ENCODE assay signal across 15 cellular contexts in the genomic region with DNA sequence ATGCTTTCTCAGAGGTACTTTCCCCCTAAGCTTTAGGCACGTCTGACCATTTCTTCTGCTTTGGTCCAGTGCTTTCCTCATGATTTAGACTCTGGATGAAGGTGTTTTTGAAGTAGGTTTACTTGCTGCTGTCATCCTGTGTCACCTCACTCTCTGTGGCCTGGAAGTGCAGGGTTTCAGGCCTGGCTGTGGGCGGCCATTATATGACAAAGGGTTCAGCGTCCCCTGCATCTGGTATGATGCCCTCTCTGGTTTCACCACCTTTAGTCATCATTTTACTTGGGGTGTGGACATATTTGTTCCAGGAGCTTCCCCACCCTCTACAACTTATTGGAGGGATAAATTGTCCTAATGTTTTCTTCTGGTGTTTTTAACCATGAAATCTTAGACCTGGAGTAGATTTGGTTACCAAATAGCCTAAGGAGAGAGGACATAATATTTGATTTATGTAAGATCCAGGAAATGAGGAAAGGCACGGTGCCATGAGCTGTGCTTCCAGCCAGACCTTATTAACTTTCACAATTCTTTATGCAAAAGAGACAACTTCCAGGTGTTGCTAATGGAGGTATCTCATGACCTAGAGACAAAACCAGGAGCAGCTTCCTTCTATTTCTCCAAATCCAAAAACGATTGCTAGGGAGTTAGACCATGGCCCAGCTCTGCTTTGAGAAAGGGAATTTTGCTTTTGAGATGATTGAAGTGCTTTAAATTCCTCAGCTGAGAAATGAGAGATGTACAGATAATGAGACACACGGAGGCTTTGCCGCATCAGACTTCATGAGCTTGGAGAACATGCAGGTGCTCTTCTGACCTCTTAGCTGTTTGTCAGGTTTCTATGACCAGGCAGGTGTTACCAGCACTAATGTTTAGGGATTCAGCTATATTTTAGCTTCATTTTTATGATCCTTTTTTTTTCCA. TPM values are rescaled to one million over a fixed set of nuclear protein-coding genes. Genes with fewer than 3 reads are reported as not detected.
A peak's percentile ranks its signal among the peaks of the same experiment; 100 is the strongest.
DNase-seq lines count a peak whose midpoint lies in the region; ATAC-seq, FAIRE-seq and TF ChIP-seq lines count a peak whose summit lies in the region.
"Had no signal": no experiment of that assay in that cellular context is flagged by ENCODE, and none has a peak within 500 bp of the region (broad histone marks: within the 10 kb centered on the region; RNA-seq: fewer than 3 reads in every experiment).

No MANE protein-coding gene starts in this region.

- peak overlapping the region; percentile 42 for H3K27ac Mint-ChIP-seq in MCF 10A (ENCODE audit: low read depth, unreplicated experiment)
- peak overlapping the region; percentile 76 for H3K27ac Mint-ChIP-seq in astrocyte (ENCODE audit: unreplicated experiment)

- BruUV-seq in MCF 10A (replicated peaks; lab: Mats Ljungman, UMichigan) (no TSS peak), mammary epithelial cell (replicated peaks; lab: Mats Ljungman, UMichigan) (no TSS peak)

- no peak for ATAC-seq in GM19035 (IDR thresholded peaks at IDR 0.05; ENCODE audit: unreplicated experiment)

- no peaks in the 10 kb centered on the region for H3K9me3 ChIP-seq in mammary epithelial cell (replicated peaks; ENCODE audit: insufficient read depth, low read length)
- no peaks in the 10 kb centered on the region for H3K9me3 ChIP-seq in astrocyte (ENCODE audit: insufficient read depth, low read depth, low read length)
- H3K9me3 ChIP-seq in kidney (ENCODE audit: control insufficient read depth in 1 of 2, low read length in 2 of 2): no peaks in the 10 kb centered on the region
- no peaks in the 10 kb centered on the region for H3K9me3 ChIP-seq in testis

- WGBS in mammary epithelial cell (ENCODE audit: low coverage, missing lambda C conversion rate): 44% methylated on average over 7 of the region's 7 CpGs
- WGBS in testis, 2 donors: 68 to 69% methylated on average over 7 of the region's 7 CpGs

- peaks cover 15% of the 10 kb centered on the region for H3K79me2 ChIP-seq in mammary epithelial cell (ENCODE audit: insufficient read depth, low read length)
- peaks cover 28% of the 10 kb centered on the region for H3K79me2 ChIP-seq in astrocyte (ENCODE audit: insufficient read depth, low read length)

- H3K27me3 Mint-ChIP-seq in MCF 10A (ENCODE audit: insufficient read depth, unreplicated experiment) (no peaks in the 10 kb centered on the region), astrocyte (ENCODE audit: low read depth, unreplicated experiment) (no peaks in the 10 kb centered on the region)
- H3K27me3 Mint-ChIP-seq: naive B cell had no signal

- intact Hi-C loops in MCF 10A (cut with micrococcal nuclease): no loop called here
- intact Hi-C loops in mammary epithelial cell (cut with micrococcal nuclease): no loop called here
- intact Hi-C loops in kidney (cut with DNase I): no loop called here
- intact Hi-C loops in testis (cut with DNase I; ENCODE audit: low total_unique reads): no loop called here

- CTCF ChIA-PET in MCF 10A (lab: Yijun Ruan, JAX): interaction anchor here (1.7 to 6.9 kb wide), 2 partner anchors 11 to 137 kb away, joined by 4 to 71 read pairs; no protein-coding TSS in a partner anchor
- CTCF ChIA-PET in mammary epithelial cell (lab: Charles Lee; ENCODE audit: low non-redundant PET): no interaction called here

- H3K4me1 Mint-ChIP-seq in MCF 10A (ENCODE audit: insufficient read depth, unreplicated experiment): peaks cover 25% of the 10 kb centered on the region
- H3K4me1 Mint-ChIP-seq in astrocyte (ENCODE audit: low read depth, unreplicated experiment): peaks cover 48% of the 10 kb centered on the region

- H3K36me3 Mint-ChIP-seq in MCF 10A (ENCODE audit: insufficient read depth, unreplicated experiment) (peaks cover 27% of the 10 kb centered on the region), astrocyte (ENCODE audit: low read depth, unreplicated experiment) (peaks cover 17% of the 10 kb centered on the region)

- no peak overlapping the region for H3K4me3 ChIP-seq in mammary epithelial cell (replicated peaks in 1 of 3; ENCODE audit: insufficient read depth in 1 of 3, low read depth in 2 of 3, low read length in 3 of 3)
- no peak overlapping the region for H3K4me3 ChIP-seq in astrocyte (ENCODE audit: insufficient read depth, low read depth, low read length)
- no peak overlapping the region for H3K4me3 ChIP-seq in kidney (ENCODE audit: low read length in 2 of 2)
- H3K4me3 ChIP-seq in testis: no peak overlapping the region
- H3K4me3 ChIP-seq: GM23248 had no signal

- in situ Hi-C loops in mammary epithelial cell (cut with MboI; ENCODE audit: low sequenced_read_pairs in 2 of 2): no loop called here

- no peaks in the 10 kb centered on the region for H3K27me3 ChIP-seq in mammary epithelial cell (ENCODE audit: insufficient read depth, low read length)
- no peaks in the 10 kb centered on the region for H3K27me3 ChIP-seq in astrocyte (ENCODE audit: insufficient read depth, low read length)
- no peaks in the 10 kb centered on the region for H3K27me3 ChIP-seq in testis

- H3K4me1 ChIP-seq in mammary epithelial cell (ENCODE audit: insufficient read depth, low read length): peaks cover 16% of the 10 kb centered on the region
- peaks cover 5% of the 10 kb centered on the region for H3K4me1 ChIP-seq in astrocyte (ENCODE audit: insufficient read depth, low read length)
- peaks cover 26 to 32% of the 10 kb centered on the region in 2 donors for H3K4me1 ChIP-seq in kidney (ENCODE audit: control insufficient read depth in 1 of 2, insufficient read depth in 1 of 2, low read depth in 1 of 2, low read length in 2 of 2)
- H3K4me1 ChIP-seq in testis: peaks cover 60% of the 10 kb centered on the region

- H3K9me3 Mint-ChIP-seq in MCF 10A (ENCODE audit: unreplicated experiment): no peaks in the 10 kb centered on the region
- H3K9me3 Mint-ChIP-seq in astrocyte (ENCODE audit: unreplicated experiment): no peaks in the 10 kb centered on the region

- no peak overlapping the region for H3K4me2 ChIP-seq in mammary epithelial cell (ENCODE audit: insufficient read depth, low read depth, low read length)
- no peak overlapping the region for H3K4me2 ChIP-seq in astrocyte (ENCODE audit: low read length)

- POLR2A ChIA-PET in MCF 10A (lab: Yijun Ruan, JAX): interaction anchor here (0.5 to 5.7 kb wide), 10 partner anchors 11 to 584 kb away, joined by 3 to 42 read pairs (median 5); partner anchors contain the start of gene WBP1L

- H3K9ac ChIP-seq in mammary epithelial cell (ENCODE audit: insufficient read depth, low read length) (no peak overlapping the region), astrocyte (ENCODE audit: low read length) (no peak overlapping the region), kidney (ENCODE audit: low read length in 2 of 2) (no peak overlapping the region)
- H3K9ac ChIP-seq: GM23248 had no signal

- DNase-seq in MCF 10A (ENCODE audit: unreplicated experiment): peak; percentile 43
- no peak for DNase-seq in mammary epithelial cell
- no peak for DNase-seq in astrocyte (ENCODE audit: low read depth)
- DNase-seq in kidney: no peak
- no peak for DNase-seq in testis
- no peak for DNase-seq in putamen (ENCODE audit: low spot score)
- no peak for DNase-seq in NCI-H1105 treated with DMSO at 0.1 percent for 48 hours (lab: John Stamatoyannopoulos, UW)
- DNase-seq: activated CD8-positive, alpha-beta memory T cell treated with anti-CD3 and anti-CD28 coated beads, Interleukin-2, amount 50 U/mL, for 48 hours; GM23248; naive B cell; NCI-H1694; NCI-H526 treated with DMSO at 0.1 percent for 48 hours; SHP77 had no signal

- no peak for TF ChIP-seq POLR2A in testis (IDR thresholded peaks at IDR 0.05)

- H3K4me3 Mint-ChIP-seq in MCF 10A (ENCODE audit: unreplicated experiment): no peak overlapping the region
- peak overlapping the region; percentile 52 for H3K4me3 Mint-ChIP-seq in astrocyte (ENCODE audit: unreplicated experiment)
- H3K4me3 Mint-ChIP-seq: naive B cell had no signal

- H2AFZ ChIP-seq in mammary epithelial cell (ENCODE audit: low read depth, low read length): no peak overlapping the region
- H2AFZ ChIP-seq in astrocyte (ENCODE audit: low read depth, low read length): no peak overlapping the region
- H2AFZ ChIP-seq: GM23248 had no signal

- TF ChIP-seq CTCF in MCF 10A (IDR thresholded peaks at IDR 0.05; ENCODE audit: unreplicated experiment): no peak
- no peak for TF ChIP-seq CTCF in mammary epithelial cell (conservative IDR thresholded peaks at IDR 0.05 in 1 of 2, IDR thresholded peaks at IDR 0.05 in 1 of 2; ENCODE audit: extremely low read depth in 1 of 2, insufficient read depth in 1 of 2, low read depth in 1 of 2, low read length in 2 of 2)
- TF ChIP-seq CTCF in astrocyte (IDR thresholded peaks at IDR 0.05; ENCODE audit: insufficient read depth, low read depth, low read length): no peak
- no peak for TF ChIP-seq CTCF in kidney (IDR thresholded peaks at IDR 0.05; ENCODE audit: borderline replicate concordance, extremely low read depth, insufficient read depth)
- no peak for TF ChIP-seq CTCF in testis (IDR thresholded peaks at IDR 0.05)

- no peak overlapping the region for H3K27ac ChIP-seq in mammary epithelial cell (ENCODE audit: insufficient read depth, low read depth, low read length)
- no peak overlapping the region for H3K27ac ChIP-seq in astrocyte (ENCODE audit: low read depth, low read length)
- H3K27ac ChIP-seq in kidney (ENCODE audit: low read depth in 2 of 2, low read length in 2 of 2): peak overlapping the region; percentile 19 to 75
- H3K27ac ChIP-seq in testis: peak overlapping the region; percentile 64 to 74
- H3K27ac ChIP-seq: GM23248 had no signal

- no peak for FAIRE-seq in astrocyte (lab: Jason Lieb, UNC)
- FAIRE-seq in kidney (lab: Jason Lieb, UNC): no peak
- FAIRE-seq: endothelial cell of umbilical vein had no signal

- dilution Hi-C loops in mammary epithelial cell (cut with HindIII; ENCODE audit: low sequenced_read_pairs): no loop called here

- H3K36me3 ChIP-seq in mammary epithelial cell (ENCODE audit: insufficient read depth, low read length) (no peaks in the 10 kb centered on the region), astrocyte (ENCODE audit: insufficient read depth, low read length) (no peaks in the 10 kb centered on the region), kidney (ENCODE audit: control insufficient read depth in 1 of 2, insufficient read depth in 2 of 2, low read length in 2 of 2) (no peaks in the 10 kb centered on the region), testis (ENCODE audit: low read depth, missing control alignments) (no peaks in the 10 kb centered on the region)

- H4K20me1 ChIP-seq in mammary epithelial cell (ENCODE audit: insufficient read depth, low read length) (no peaks in the 10 kb centered on the region), astrocyte (ENCODE audit: insufficient read depth, low read length) (peaks cover 52% of the 10 kb centered on the region)

RNA-seq across cellular contexts. Expression of gene WBP1L, which starts 20.9 kb away (rescaled TPM):
- total RNA-seq in MCF 10A (2022) (19.8 and 24.8 TPM in 2 replicates), mammary epithelial cell (10 to 100 TPM; 18.4 to 48.2 TPM), astrocyte (73.6 and 75.7 TPM in 2 replicates), kidney (55.7 TPM), testis (100 to 1,000 TPM; 113 to 165 TPM)
- polyA plus RNA-seq in mammary epithelial cell (20.7 TPM), kidney (ENCODE audit: insufficient read depth, low read depth, low replicate concordance) (27.8 TPM), testis (ENCODE audit: insufficient read depth, low read depth, low replicate concordance) (72.4 TPM)
- polyA minus RNA-seq in mammary epithelial cell: 24.7 TPM

RNA-seq across cellular contexts. Expression of gene SFXN2, which starts 50.2 kb away (rescaled TPM):
- 7.2 and 12.9 TPM in 2 replicates for total RNA-seq in MCF 10A (2022)
- total RNA-seq in mammary epithelial cell: 10 to 100 TPM in 1 of 2 donors, under 1 TPM in 1; 0.83 to 10.9 TPM
- polyA plus RNA-seq in mammary epithelial cell: 10.2 TPM
- 8.5 TPM for polyA minus RNA-seq in mammary epithelial cell
- total RNA-seq in astrocyte: 8.4 and 9.1 TPM in 2 replicates
- 17.3 TPM for total RNA-seq in kidney
- polyA plus RNA-seq in kidney (ENCODE audit: insufficient read depth, low read depth, low replicate concordance): 72.1 TPM
- 1 to 10 TPM; 5.6 to 9.8 TPM for total RNA-seq in testis
- polyA plus RNA-seq in testis (ENCODE audit: insufficient read depth, low read depth, low replicate concordance): 4.4 TPM

RNA-seq across cellular contexts. Expression of gene ARL3, which starts 50.4 kb away (rescaled TPM):
- 6.8 and 7.0 TPM in 2 replicates for total RNA-seq in MCF 10A (2022)
- total RNA-seq in mammary epithelial cell: 1 to 10 TPM; 2.3 to 8.7 TPM
- polyA plus RNA-seq in mammary epithelial cell: 7.8 TPM
- 0.83 TPM for polyA minus RNA-seq in mammary epithelial cell
- 16.6 and 18.2 TPM in 2 replicates for total RNA-seq in astrocyte
- 16.3 TPM for total RNA-seq in kidney
- polyA plus RNA-seq in kidney (ENCODE audit: insufficient read depth, low read depth, low replicate concordance): 28.8 TPM
- total RNA-seq in testis: 10 to 100 TPM; 10.8 to 10.9 TPM
- 25.2 TPM for polyA plus RNA-seq in testis (ENCODE audit: insufficient read depth, low read depth, low replicate concordance)

Comparison
In these comparisons a context has a peak if more than half of its experiments do, and no peak if none do; other contexts are left out.
1. H3K27ac ChIP-seq: peak in kidney (2 of 2) and testis (2 of 2); none in mammary epithelial cell (single experiment) and astrocyte (single experiment).